10 cellular contexts compared by ENCODE assay signal in genomic region chr19:46298477-46299003, GRCh38. TPM values are rescaled to one million over a fixed set of nuclear protein-coding genes. Genes with fewer than 3 reads are reported as not detected.
DNase-seq lines count a peak whose midpoint lies in the region; ATAC-seq and TF ChIP-seq lines count a peak whose summit lies in the region.
"Had no signal": no experiment of that assay in that cellular context is flagged by ENCODE, and none has a peak within 500 bp of the region (broad histone marks: within the 10 kb centered on the region; RNA-seq: fewer than 3 reads in every experiment).

No MANE protein-coding gene starts in this region.

- H3K4me3 ChIP-seq in Loucy (ENCODE audit: low read length, poor library complexity, severe bottlenecking): peak overlapping the region; percentile 2
- H3K4me3 ChIP-seq in liver (ENCODE audit: low read depth in 1 of 3, low read length in 3 of 3): peak overlapping the region in 1 of 3 donors; percentile 1
- no peak overlapping the region for H3K4me3 ChIP-seq in H7 (ENCODE audit: insufficient read depth, low read depth, low read length)

- H3F3A ChIP-seq in Loucy (ENCODE audit: low read depth): no peaks in the 10 kb centered on the region

- H3K9me2 ChIP-seq in Loucy (replicated peaks; ENCODE audit: low read depth, low read length): no peaks in the 10 kb centered on the region

- H3K79me2 ChIP-seq in Loucy (ENCODE audit: insufficient read depth, low read length): no peaks in the 10 kb centered on the region

- WGBS in liver: 37% methylated on average over 7 of the region's 7 CpGs

- H3K27me3 ChIP-seq in Loucy (ENCODE audit: insufficient read depth, low read length, poor library complexity, severe bottlenecking): no peaks in the 10 kb centered on the region
- H3K27me3 ChIP-seq in liver (ENCODE audit: control insufficient read depth in 4 of 4, insufficient read depth in 4 of 4, low read length in 3 of 4): no peaks in the 10 kb centered on the region
- H3K27me3 ChIP-seq in H7 (ENCODE audit: control insufficient read depth, insufficient read depth, low read length): no peaks in the 10 kb centered on the region; the same call in 1 of the 2 replicates

- H3K27ac ChIP-seq in caudate nucleus (ENCODE audit: low read depth, low read length) (peak overlapping the region; percentile 83), liver (ENCODE audit: low read depth in 1 of 2, low read length in 2 of 2) (peak overlapping the region in 1 of 2 donors; percentile 19), substantia nigra (ENCODE audit: low read depth, low read length, poor library complexity, severe bottlenecking) (peak overlapping the region; percentile 64)

- peak in 9 of 61 donors; percentile 33 to 75 (median 51) for DNase-seq in caudate nucleus (lab: John Stamatoyannopoulos, UW)
- peak in 17 of 49 donors; percentile 35 to 77 (median 55) for DNase-seq in substantia nigra (lab: John Stamatoyannopoulos, UW)
- no peak for DNase-seq in GM19240 (ENCODE audit: insufficient read length, low spot score)
- DNase-seq in H7: no peak
- DNase-seq in Ammon's horn (ENCODE audit: low spot score): no peak
- DNase-seq: stimulated activated CD4-positive, alpha-beta T cell treated with anti-CD3 and anti-CD28 coated beads, Interleukin-4, amount 100 ng/mL, for 4 hours had no signal

- no peak for TF ChIP-seq CTCF in Loucy (conservative IDR thresholded peaks at IDR 0.05; ENCODE audit: low read length)
- no peak for TF ChIP-seq CTCF in liver (IDR thresholded peaks at IDR 0.05; ENCODE audit: low read depth, low read length, missing input control)

- H3K4me2 ChIP-seq in Loucy (ENCODE audit: low read depth, low read length, poor library complexity, severe bottlenecking): peak overlapping the region; percentile 51

- H3K9me3 ChIP-seq in Loucy (ENCODE audit: insufficient read depth, low read depth, low read length) (no peaks in the 10 kb centered on the region), liver (ENCODE audit: control insufficient read depth in 4 of 4, low read length in 3 of 4) (no peaks in the 10 kb centered on the region)

- H3K4me1 ChIP-seq in Loucy (ENCODE audit: insufficient read depth, low read length, poor library complexity, severe bottlenecking) (peaks cover 8% of the 10 kb centered on the region), liver (ENCODE audit: control insufficient read depth in 4 of 4, insufficient read depth in 4 of 4, low read length in 3 of 4) (peaks cover 0 to 33% (median 14%) of the 10 kb centered on the region in 4 donors)

- no peak overlapping the region for H3K9ac ChIP-seq in Loucy (ENCODE audit: low read depth, low read length, poor library complexity, severe bottlenecking)
- no peak overlapping the region for H3K9ac ChIP-seq in liver (ENCODE audit: low read depth in 1 of 2, low read length in 2 of 2)

- peak overlapping the region; percentile 56; the same call in 1 of the 2 replicates for H2AFZ ChIP-seq in Loucy (ENCODE audit: low read length)

- no peaks in the 10 kb centered on the region for H4K20me1 ChIP-seq in Loucy (ENCODE audit: insufficient read depth, low read length, poor library complexity, severe bottlenecking)

- ATAC-seq in HG03196 (IDR thresholded peaks at IDR 0.05; ENCODE audit: unreplicated experiment): no peak

- TF ChIP-seq RAD21 in liver (IDR thresholded peaks at IDR 0.05): no peak

- H3K36me3 ChIP-seq in Loucy (ENCODE audit: insufficient read depth, low read length) (no peaks in the 10 kb centered on the region), liver (ENCODE audit: control insufficient read depth in 4 of 4, insufficient read depth in 3 of 4, low read depth in 1 of 4, low read length in 3 of 4) (no peaks in the 10 kb centered on the region), H7 (replicated peaks; ENCODE audit: control insufficient read depth, insufficient read depth, low read length) (no peaks in the 10 kb centered on the region)

TF ChIP-seq in liver, 16 proteins besides CTCF, POLR2A, EP300 and RAD21:
- TF ChIP-seq REST (IDR thresholded peaks at IDR 0.05) (no peak), SP1 (IDR thresholded peaks at IDR 0.05) (no peak), MAX (IDR thresholded peaks at IDR 0.05) (peak; percentile 16), HNF4A (conservative IDR thresholded peaks at IDR 0.05) (no peak), FOXA2 (IDR thresholded peaks at IDR 0.05) (no peak), ATF3 (IDR thresholded peaks at IDR 0.05) (no peak)
TF ChIP-seq in liver: peak in this region for 1.

RNA-seq across cellular contexts. Expression of gene HIF3A, which starts 1.7 kb away (rescaled TPM):
- 10 to 100 TPM in 1 of 2 donors, 1 to 10 TPM in 1; 5.7 to 20.5 TPM for total RNA-seq in liver
- 1 to 10 TPM; 2.2 to 7.9 TPM for polyA plus RNA-seq in liver
- 13.2 and 18.0 TPM in 2 replicates for total RNA-seq in H7 (2014; rRNA removed; shearing (Covaris generic))
- polyA plus RNA-seq: IgD-negative memory B cell had no signal

RNA-seq across cellular contexts. Expression of gene PPP5C, which starts 48.3 kb away (rescaled TPM):
- total RNA-seq in liver: 10 to 100 TPM; 28.1 to 50.5 TPM
- 10 to 100 TPM; 19.0 to 28.6 TPM for polyA plus RNA-seq in liver
- total RNA-seq in H7 (2014; rRNA removed; shearing (Covaris generic)): 85.4 and 92.8 TPM in 2 replicates
